In the genomic region with DNA sequence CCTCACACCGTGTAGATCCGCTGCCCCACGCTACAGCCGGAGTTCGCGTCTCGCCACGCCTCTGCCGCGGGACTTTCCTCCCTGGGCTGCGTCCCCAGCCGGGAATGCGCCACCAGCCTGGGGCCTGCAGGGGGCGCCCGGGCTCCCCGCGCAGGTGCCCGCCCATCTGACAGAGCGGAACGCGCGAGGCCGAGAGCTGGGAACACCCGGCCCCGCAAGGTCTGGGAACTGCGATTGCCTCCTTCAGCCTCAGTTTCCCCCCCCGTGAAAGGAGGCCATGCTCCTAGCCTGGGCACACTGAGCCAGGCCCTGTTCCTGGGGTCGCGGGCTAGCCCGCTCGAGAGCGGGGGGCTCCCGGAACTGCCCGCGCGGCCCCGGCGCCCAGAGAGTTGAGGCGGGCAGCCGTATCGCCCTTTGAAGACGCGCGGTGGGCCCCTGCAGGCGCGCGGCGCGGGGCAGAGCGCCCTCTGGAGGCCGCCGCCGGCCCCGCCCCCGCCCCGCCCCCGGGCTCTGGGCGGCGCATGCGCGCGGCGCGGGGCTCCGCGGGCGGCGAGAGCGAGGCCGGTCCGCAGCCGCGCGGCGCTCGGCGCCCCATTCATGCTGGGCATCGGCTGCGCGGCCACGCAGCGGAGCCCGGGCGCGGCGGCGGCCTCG, we compare ENCODE assay signal across 8 cellular contexts. TPM values are rescaled to one million over a fixed set of nuclear protein-coding genes. Genes with fewer than 3 reads are reported as not detected.
A peak's percentile ranks its signal among the peaks of the same experiment; 100 is the strongest.
DNase-seq lines count a peak whose midpoint lies in the region; ATAC-seq and TF ChIP-seq lines count a peak whose summit lies in the region.

A gene (plus strand): TSS at position 594 of the 654 bp plus-strand sequence. CDS start 5,479 bp downstream, outside the sequence.

- H3K27ac ChIP-seq in adrenal gland (peak within 1 kb of the TSS in 4 of 5 donors; percentile 62 to 89 (median 74)), uterus (peak within 1 kb of the TSS; percentile 61 to 80)

- no peaks in the 10 kb centered on the region for H3K9me3 Mint-ChIP-seq in T-cell

- ATAC-seq in T-cell (replicated peaks in 1 of 4) (peak; percentile 79 to 87 (median 84)), left ventricle myocardium superior (peak; percentile 86)

- H3K4me1 ChIP-seq in adrenal gland (replicated peaks in 1 of 2) (peaks cover 11 to 34% of the 10 kb centered on the region in 2 donors), uterus (peaks cover 0 to 6% of the 10 kb centered on the region in 2 donors)

- WGBS in adrenal gland, 4 donors: 0 to 1% (median 1%) methylated on average over 2 to 88 of the region's 88 CpGs; no CpG with 5 or more reads in 1 of the 4 donors

- peak within 1 kb of the TSS; percentile 82 to 87 (median 84) for H3K4me3 Mint-ChIP-seq in T-cell

- DNase-seq in HFF-Myc (ENCODE audit: extremely low read depth, low read depth): peak; percentile 27
- peak; percentile 57 for DNase-seq in MV-4-11 (lab: John Stamatoyannopoulos, UW)
- DNase-seq in T-cell: peak; percentile 76 to 93 (median 83)
- DNase-seq in adrenal gland: peak; percentile 64 to 83 (median 70)
- peak; percentile 90 for DNase-seq in left ventricle myocardium superior
- DNase-seq in putamen (ENCODE audit: low spot score): peak; percentile 50
- DNase-seq in uterus: peak; percentile 70 to 79

- TF ChIP-seq CTCF in GM12873 (IDR thresholded peaks at IDR 0.05; ENCODE audit: insufficient read depth, low read depth, low read length, missing control alignments): peak; percentile 80
- TF ChIP-seq CTCF in HFF-Myc (IDR thresholded peaks at IDR 0.05; ENCODE audit: low read depth, low read length, missing control alignments): peak; percentile 92
- peak; percentile 76 to 91 (median 86) for TF ChIP-seq CTCF in adrenal gland (IDR thresholded peaks at IDR 0.05)
- peak; percentile 70 to 86 (median 82) for TF ChIP-seq CTCF in uterus (IDR thresholded peaks at IDR 0.05)

- TF ChIP-seq POLR2A in adrenal gland (IDR thresholded peaks at IDR 0.05) (no peak), uterus (IDR thresholded peaks at IDR 0.05) (peak in 1 of 2 donors; percentile 38)

- peaks cover 0 to 17% (median 17%) of the 10 kb centered on the region in 3 donors for H3K4me1 Mint-ChIP-seq in T-cell

- peaks cover 9 to 17% of the 10 kb centered on the region in 2 donors for H3K27me3 Mint-ChIP-seq in T-cell

- H3K27ac Mint-ChIP-seq in T-cell: peak within 1 kb of the TSS; percentile 94 to 95

- no peaks in the 10 kb centered on the region for H3K36me3 Mint-ChIP-seq in T-cell

- no peaks in the 10 kb centered on the region for H3K27me3 ChIP-seq in adrenal gland
- H3K27me3 ChIP-seq in uterus: no peaks in the 10 kb centered on the region

- POLR2A ChIA-PET in T-cell (lab: Charles Lee): no interaction called here

- H3K36me3 ChIP-seq in adrenal gland (replicated peaks in 1 of 2) (no peaks in the 10 kb centered on the region), uterus (no peaks in the 10 kb centered on the region)

- CTCF ChIA-PET in T-cell (lab: Charles Lee): interaction anchor here (0.5 to 1.0 kb wide), 3 partner anchors 71 to 1169 kb away, joined by 3 to 6 read pairs (median 3); no protein-coding TSS in a partner anchor

- H3K9me3 ChIP-seq in adrenal gland (replicated peaks in 1 of 3) (no peaks in the 10 kb centered on the region), uterus (no peaks in the 10 kb centered on the region)

- intact Hi-C loops in adrenal gland (cut with DNase I): loop anchor here (5.0 to 10.0 kb wide), 3 partner anchors 192 to 472 kb away; no protein-coding TSS in a partner anchor
- intact Hi-C loops in left ventricle myocardium superior (cut with micrococcal nuclease): no loop called here
- intact Hi-C loops in uterus (cut with DNase I; ENCODE audit: low total_unique reads): loop anchor here (5.0 kb wide), 1 partner anchor 280 kb away; a partner anchor contains a TSS

- H3K4me3 ChIP-seq in HFF-Myc (replicated peaks; ENCODE audit: low read depth, low read length) (peak within 1 kb of the TSS; percentile 72), adrenal gland (peak within 1 kb of the TSS; percentile 37 to 98 (median 54)), uterus (peak within 1 kb of the TSS; percentile 59 to 86)

RNA-seq across cellular contexts. Expression of the gene that starts here (rescaled TPM):
- 10 to 100 TPM; 10.9 to 16.9 (median 16.0) TPM for total RNA-seq in T-cell
- 10 to 100 TPM; 17.9 to 28.4 (median 21.7) TPM for total RNA-seq in adrenal gland
- polyA plus RNA-seq in adrenal gland: 10 to 100 TPM; 10.3 to 29.9 (median 15.1) TPM
- total RNA-seq in left ventricle myocardium superior: 23.8 TPM
- total RNA-seq in uterus: 10 to 100 TPM in 3 of 4 donors, 1 to 10 TPM in 1; 6.7 to 38.2 (median 16.9) TPM

Comparison
In these comparisons a context has a peak if more than half of its experiments do, and no peak if none do; other contexts are left out.
1. Peak in every context shown above with its lines: DNase-seq, ATAC-seq, H3K4me3 ChIP-seq and H3K27ac ChIP-seq.
2. DNase-seq: peak in every context shown above with its lines; median percentile 90 in left ventricle myocardium superior; 83 in T-cell; 74 in uterus; 70 in adrenal gland; 57 in MV-4-11; 50 in putamen; 27 in HFF-Myc.